In genomic region chr18:22848618-22849017, GRCh38 we compare ENCODE assay signal across 17 cellular contexts.
DNase-seq lines count a peak whose midpoint lies in the region; ATAC-seq and TF ChIP-seq lines count a peak whose summit lies in the region.
"Had no signal": no experiment of that assay in that cellular context is flagged by ENCODE, and none has a peak within 500 bp of the region (broad histone marks: within the 10 kb centered on the region; RNA-seq: fewer than 3 reads in every experiment).

No MANE protein-coding gene starts in this region.

- H3K79me2 ChIP-seq in GM23248 (ENCODE audit: insufficient read depth): no peaks in the 10 kb centered on the region

- 98 to 100% methylated on average over 1 of the region's 1 CpG for WGBS in GM23248 (ENCODE audit: low coverage in 1 of 2, low lambda C conversion rate in 2 of 2, missing lambda C conversion rate in 2 of 2), 2 experiments
- 91 to 96% (median 95%) methylated on average over 1 of the region's 1 CpG for WGBS in heart left ventricle, 4 donors

- H4K20me1 ChIP-seq in GM23248 (ENCODE audit: insufficient read depth): no peaks in the 10 kb centered on the region

- H3K27me3 ChIP-seq in GM23248 (replicated peaks; ENCODE audit: insufficient read depth) (no peaks in the 10 kb centered on the region), heart left ventricle (peaks cover 0 to 2% (median 0%) of the 10 kb centered on the region in 9 donors)
- H3K27me3 ChIP-seq: colonic mucosa, Peyer's patch, thyroid gland had no signal

- H3K27ac ChIP-seq in GM23248 (0 out of 2 replicates have a peak overlapping the region, but pooled peaks have one; percentile 19), heart left ventricle (no peak overlapping the region)
- H3K27ac ChIP-seq: colonic mucosa, Peyer's patch had no signal

- H3K9ac ChIP-seq in GM23248: no peak overlapping the region

- H3F3A ChIP-seq in GM23248 (ENCODE audit: insufficient read depth): peaks cover 36% of the 10 kb centered on the region

- H3K9me3 ChIP-seq in GM23248 (ENCODE audit: low read depth) (no peaks in the 10 kb centered on the region), heart left ventricle (no peaks in the 10 kb centered on the region)
- H3K9me3 ChIP-seq: colonic mucosa, Peyer's patch, thyroid gland had no signal

- H3K36me3 ChIP-seq in GM23248 (ENCODE audit: low read depth) (no peaks in the 10 kb centered on the region), heart left ventricle (no peaks in the 10 kb centered on the region)
- H3K36me3 ChIP-seq: colonic mucosa, Peyer's patch, thyroid gland had no signal

- no peak for ATAC-seq in heart left ventricle
- ATAC-seq: T-helper 17 cell had no signal

- H3K4me1 ChIP-seq in GM23248 (ENCODE audit: insufficient read depth) (peaks cover 48% of the 10 kb centered on the region), heart left ventricle (peaks cover 0 to 3% (median 0%) of the 10 kb centered on the region in 12 donors)
- H3K4me1 ChIP-seq: colonic mucosa, Peyer's patch had no signal

- DNase-seq in GM23248 (peak; percentile 96), amniotic epithelial cell (ENCODE audit: low read depth) (peak; percentile 93), foreskin fibroblast (peak; percentile 42 to 67), skeletal muscle cell (ENCODE audit: low read depth) (peak; percentile 81), foreskin melanocyte (no peak), 8988T (no peak), heart left ventricle (no peak), NCI-H2029 (lab: John Stamatoyannopoulos, UW) (no peak)
- DNase-seq: activated naive CD8-positive, alpha-beta T cell treated with anti-CD3 and anti-CD28 coated beads, Interleukin-2, amount 10 ng/mL, durations not matched to agents 7 days and 5 days; activated T-cell treated with anti-CD3 and anti-CD28 coated beads, Interleukin-2, amount 50 U/mL, for 1 hour; CD4-positive, CD25-positive, alpha-beta regulatory T cell; colonic mucosa; NCI-H1436; NCI-H524; Peyer's patch; T-helper 17 cell; thyroid gland had no signal

- no peaks in the 10 kb centered on the region for H3K9me2 ChIP-seq in GM23248 (ENCODE audit: insufficient read depth)

- intact Hi-C loops in heart left ventricle (cut with DNase I): loop anchor here in 5 of 10 donors (5.0 to 10.0 kb wide), 2 partner anchors 134 to 136 kb away; no protein-coding TSS in a partner anchor

- no peak overlapping the region for H2AFZ ChIP-seq in GM23248

- in situ Hi-C loops in GM23248 (cut with MboI): no loop called here

- H3K4me2 ChIP-seq in GM23248 (ENCODE audit: unreplicated experiment): peak overlapping the region; percentile 54

- TF ChIP-seq CTCF in foreskin fibroblast (IDR thresholded peaks at IDR 0.05; ENCODE audit: low read depth, low read length): no peak
- TF ChIP-seq CTCF in heart left ventricle (IDR thresholded peaks at IDR 0.05): no peak

- no peak overlapping the region for H3K4me3 ChIP-seq in GM23248
- H3K4me3 ChIP-seq in foreskin fibroblast (ENCODE audit: low read depth in 1 of 2, low read length in 2 of 2): no peak overlapping the region
- H3K4me3 ChIP-seq in skeletal muscle cell (ENCODE audit: low read depth, low read length): no peak overlapping the region
- no peak overlapping the region for H3K4me3 ChIP-seq in heart left ventricle
- H3K4me3 ChIP-seq: colonic mucosa, Peyer's patch, thyroid gland had no signal

- TF ChIP-seq POLR2A in heart left ventricle (IDR thresholded peaks at IDR 0.05): no peak

Comparison
In these comparisons a context has a peak if more than half of its experiments do, and no peak if none do; other contexts are left out.
1. DNase-seq: peak in GM23248 (single experiment), amniotic epithelial cell (single experiment), foreskin fibroblast (2 of 2) and skeletal muscle cell (single experiment); none in foreskin melanocyte (single experiment), 8988T (single experiment), heart left ventricle (0 of 5) and NCI-H2029 (single experiment).